In genomic region chr16:66512589-66513404, GRCh38 we compare ENCODE assay signal across 3 cellular contexts.
TF ChIP-seq lines count a peak whose summit lies in the region.

No MANE protein-coding gene starts in this region.

TF ChIP-seq in SK-N-SH, 30 proteins besides CTCF, POLR2A, EP300 and RAD21:
- TF ChIP-seq TCF12 (IDR thresholded peaks at IDR 0.05) (no peak), RXRA (IDR thresholded peaks at IDR 0.05; ENCODE audit: borderline replicate concordance, low read depth) (no peak), NRF1 (IDR thresholded peaks at IDR 0.05; ENCODE audit: low read depth, low read length) (no peak), NFIC (IDR thresholded peaks at IDR 0.05; ENCODE audit: borderline replicate concordance) (no peak), FOXJ3 (CRISPR knock-in tag; IDR thresholded peaks at IDR 0.05) (no peak), USF2 (IDR thresholded peaks at IDR 0.05; ENCODE audit: borderline replicate concordance, low read depth, low read length) (no peak), SIN3A (IDR thresholded peaks at IDR 0.05; ENCODE audit: borderline replicate concordance, low read depth, low read length) (no peak), RFX5 (IDR thresholded peaks at IDR 0.05; ENCODE audit: low read length) (no peak)
- TF ChIP-seq, protein P1, sequence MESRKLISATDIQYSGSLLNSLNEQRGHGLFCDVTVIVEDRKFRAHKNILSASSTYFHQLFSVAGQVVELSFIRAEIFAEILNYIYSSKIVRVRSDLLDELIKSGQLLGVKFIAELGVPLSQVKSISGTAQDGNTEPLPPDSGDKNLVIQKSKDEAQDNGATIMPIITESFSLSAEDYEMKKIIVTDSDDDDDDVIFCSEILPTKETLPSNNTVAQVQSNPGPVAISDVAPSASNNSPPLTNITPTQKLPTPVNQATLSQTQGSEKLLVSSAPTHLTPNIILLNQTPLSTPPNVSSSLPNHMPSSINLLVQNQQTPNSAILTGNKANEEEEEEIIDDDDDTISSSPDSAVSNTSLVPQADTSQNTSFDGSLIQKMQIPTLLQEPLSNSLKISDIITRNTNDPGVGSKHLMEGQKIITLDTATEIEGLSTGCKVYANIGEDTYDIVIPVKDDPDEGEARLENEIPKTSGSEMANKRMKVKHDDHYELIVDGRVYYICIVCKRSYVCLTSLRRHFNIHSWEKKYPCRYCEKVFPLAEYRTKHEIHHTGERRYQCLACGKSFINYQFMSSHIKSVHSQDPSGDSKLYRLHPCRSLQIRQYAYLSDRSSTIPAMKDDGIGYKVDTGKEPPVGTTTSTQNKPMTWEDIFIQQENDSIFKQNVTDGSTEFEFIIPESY (IDR thresholded peaks at IDR 0.05; ENCODE audit: borderline replicate concordance, low read depth) = no peak

TF ChIP-seq in SK-N-SH treated with all-trans-retinoic acid at 6 μM for 48 hours, 23 proteins besides CTCF, POLR2A, EP300 and RAD21:
- no peak for TF ChIP-seq ARNTL (CRISPR knock-in tag; IDR thresholded peaks at IDR 0.05; ENCODE audit: borderline replicate concordance, low read depth)
- no peak for TF ChIP-seq ZNF70 (CRISPR knock-in tag; IDR thresholded peaks at IDR 0.05)
- TF ChIP-seq, protein P2, sequence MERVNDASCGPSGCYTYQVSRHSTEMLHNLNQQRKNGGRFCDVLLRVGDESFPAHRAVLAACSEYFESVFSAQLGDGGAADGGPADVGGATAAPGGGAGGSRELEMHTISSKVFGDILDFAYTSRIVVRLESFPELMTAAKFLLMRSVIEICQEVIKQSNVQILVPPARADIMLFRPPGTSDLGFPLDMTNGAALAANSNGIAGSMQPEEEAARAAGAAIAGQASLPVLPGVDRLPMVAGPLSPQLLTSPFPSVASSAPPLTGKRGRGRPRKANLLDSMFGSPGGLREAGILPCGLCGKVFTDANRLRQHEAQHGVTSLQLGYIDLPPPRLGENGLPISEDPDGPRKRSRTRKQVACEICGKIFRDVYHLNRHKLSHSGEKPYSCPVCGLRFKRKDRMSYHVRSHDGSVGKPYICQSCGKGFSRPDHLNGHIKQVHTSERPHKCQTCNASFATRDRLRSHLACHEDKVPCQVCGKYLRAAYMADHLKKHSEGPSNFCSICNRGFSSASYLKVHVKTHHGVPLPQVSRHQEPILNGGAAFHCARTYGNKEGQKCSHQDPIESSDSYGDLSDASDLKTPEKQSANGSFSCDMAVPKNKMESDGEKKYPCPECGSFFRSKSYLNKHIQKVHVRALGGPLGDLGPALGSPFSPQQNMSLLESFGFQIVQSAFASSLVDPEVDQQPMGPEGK (CRISPR knock-in tag; IDR thresholded peaks at IDR 0.05; ENCODE audit: borderline replicate concordance) = no peak
- TF ChIP-seq, protein P3, sequence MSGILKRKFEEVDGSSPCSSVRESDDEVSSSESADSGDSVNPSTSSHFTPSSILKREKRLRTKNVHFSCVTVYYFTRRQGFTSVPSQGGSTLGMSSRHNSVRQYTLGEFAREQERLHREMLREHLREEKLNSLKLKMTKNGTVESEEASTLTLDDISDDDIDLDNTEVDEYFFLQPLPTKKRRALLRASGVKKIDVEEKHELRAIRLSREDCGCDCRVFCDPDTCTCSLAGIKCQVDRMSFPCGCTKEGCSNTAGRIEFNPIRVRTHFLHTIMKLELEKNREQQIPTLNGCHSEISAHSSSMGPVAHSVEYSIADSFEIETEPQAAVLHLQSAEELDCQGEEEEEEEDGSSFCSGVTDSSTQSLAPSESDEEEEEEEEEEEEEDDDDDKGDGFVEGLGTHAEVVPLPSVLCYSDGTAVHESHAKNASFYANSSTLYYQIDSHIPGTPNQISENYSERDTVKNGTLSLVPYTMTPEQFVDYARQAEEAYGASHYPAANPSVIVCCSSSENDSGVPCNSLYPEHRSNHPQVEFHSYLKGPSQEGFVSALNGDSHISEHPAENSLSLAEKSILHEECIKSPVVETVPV (CRISPR knock-in tag; IDR thresholded peaks at IDR 0.05) = no peak
- no peak for TF ChIP-seq ZNF565 (CRISPR knock-in tag; conservative IDR thresholded peaks at IDR 0.05; ENCODE audit: low read depth)
- TF ChIP-seq PPARA (CRISPR knock-in tag; IDR thresholded peaks at IDR 0.05; ENCODE audit: borderline replicate concordance) = no peak
- TF ChIP-seq ZFP3 (CRISPR knock-in tag; IDR thresholded peaks at IDR 0.05) = no peak
- no peak for TF ChIP-seq SNAI2 (CRISPR knock-in tag; IDR thresholded peaks at IDR 0.05)
- no peak for TF ChIP-seq TSHZ2 (CRISPR knock-in tag; IDR thresholded peaks at IDR 0.05)
- TF ChIP-seq TOX (CRISPR knock-in tag; IDR thresholded peaks at IDR 0.05; ENCODE audit: borderline replicate concordance) = no peak
- no peak for TF ChIP-seq TCF4 (CRISPR knock-in tag; IDR thresholded peaks at IDR 0.05; ENCODE audit: borderline replicate concordance)
- no peak for TF ChIP-seq ESRRG (CRISPR knock-in tag; IDR thresholded peaks at IDR 0.05)
- no peak for TF ChIP-seq ISL1 (CRISPR knock-in tag; IDR thresholded peaks at IDR 0.05)
- TF ChIP-seq ZNF8 (CRISPR knock-in tag; IDR thresholded peaks at IDR 0.05) = no peak
- TF ChIP-seq ZC3H10 (CRISPR knock-in tag; IDR thresholded peaks at IDR 0.05) = no peak

TF ChIP-seq in HepG2, 621 proteins besides CTCF, POLR2A, EP300 and RAD21 (continues in another document):
- TF ChIP-seq NONO (IDR thresholded peaks at IDR 0.05) (no peak), NONO (CRISPR knock-in tag; conservative IDR thresholded peaks at IDR 0.05) (no peak), PAWR (CRISPR knock-in tag; IDR thresholded peaks at IDR 0.05; ENCODE audit: borderline replicate concordance) (no peak), ZNF883 (CRISPR knock-in tag; IDR thresholded peaks at IDR 0.05; ENCODE audit: not compliant biosample characterization) (peak; percentile 16), AHR (CRISPR knock-in tag; IDR thresholded peaks at IDR 0.05) (no peak), TEAD3 (CRISPR knock-in tag; optimal IDR thresholded peaks at IDR 0.05; ENCODE audit: borderline replicate concordance) (peak; percentile 96), AHDC1 (CRISPR knock-in tag; IDR thresholded peaks at IDR 0.05; ENCODE audit: borderline replicate concordance) (no peak), ZNF367 (CRISPR knock-in tag; IDR thresholded peaks at IDR 0.05; ENCODE audit: borderline replicate concordance) (no peak), PPARG (CRISPR knock-in tag; conservative IDR thresholded peaks at IDR 0.05) (0 out of 2 replicates have a peak, but pooled peaks have one; percentile 45), ZNF777 (CRISPR knock-in tag; IDR thresholded peaks at IDR 0.05) (no peak), MTA3 (CRISPR knock-in tag; IDR thresholded peaks at IDR 0.05) (no peak), HDAC1 (CRISPR knock-in tag; IDR thresholded peaks at IDR 0.05) (peak; percentile 63), AKAP8 (CRISPR knock-in tag; IDR thresholded peaks at IDR 0.05) (no peak), KDM2A (CRISPR knock-in tag; IDR thresholded peaks at IDR 0.05; ENCODE audit: borderline replicate concordance, low read depth) (0 out of 2 replicates have a peak, but pooled peaks have one; percentile 5), KLF9 (CRISPR knock-in tag; IDR thresholded peaks at IDR 0.05; ENCODE audit: low read depth) (peak; percentile 34; the same call in 1 of the 2 replicates), FOXA3 (CRISPR knock-in tag; IDR thresholded peaks at IDR 0.05) (peak; percentile 91)
- TF ChIP-seq, protein P4, sequence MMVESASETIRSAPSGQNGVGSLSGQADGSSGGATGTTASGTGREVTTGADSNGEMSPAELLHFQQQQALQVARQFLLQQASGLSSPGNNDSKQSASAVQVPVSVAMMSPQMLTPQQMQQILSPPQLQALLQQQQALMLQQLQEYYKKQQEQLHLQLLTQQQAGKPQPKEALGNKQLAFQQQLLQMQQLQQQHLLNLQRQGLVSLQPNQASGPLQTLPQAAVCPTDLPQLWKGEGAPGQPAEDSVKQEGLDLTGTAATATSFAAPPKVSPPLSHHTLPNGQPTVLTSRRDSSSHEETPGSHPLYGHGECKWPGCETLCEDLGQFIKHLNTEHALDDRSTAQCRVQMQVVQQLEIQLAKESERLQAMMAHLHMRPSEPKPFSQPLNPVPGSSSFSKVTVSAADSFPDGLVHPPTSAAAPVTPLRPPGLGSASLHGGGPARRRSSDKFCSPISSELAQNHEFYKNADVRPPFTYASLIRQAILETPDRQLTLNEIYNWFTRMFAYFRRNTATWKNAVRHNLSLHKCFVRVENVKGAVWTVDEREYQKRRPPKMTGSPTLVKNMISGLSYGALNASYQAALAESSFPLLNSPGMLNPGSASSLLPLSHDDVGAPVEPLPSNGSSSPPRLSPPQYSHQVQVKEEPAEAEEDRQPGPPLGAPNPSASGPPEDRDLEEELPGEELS (CRISPR knock-in tag; IDR thresholded peaks at IDR 0.05) = peak; percentile 94
- TF ChIP-seq, protein P5, sequence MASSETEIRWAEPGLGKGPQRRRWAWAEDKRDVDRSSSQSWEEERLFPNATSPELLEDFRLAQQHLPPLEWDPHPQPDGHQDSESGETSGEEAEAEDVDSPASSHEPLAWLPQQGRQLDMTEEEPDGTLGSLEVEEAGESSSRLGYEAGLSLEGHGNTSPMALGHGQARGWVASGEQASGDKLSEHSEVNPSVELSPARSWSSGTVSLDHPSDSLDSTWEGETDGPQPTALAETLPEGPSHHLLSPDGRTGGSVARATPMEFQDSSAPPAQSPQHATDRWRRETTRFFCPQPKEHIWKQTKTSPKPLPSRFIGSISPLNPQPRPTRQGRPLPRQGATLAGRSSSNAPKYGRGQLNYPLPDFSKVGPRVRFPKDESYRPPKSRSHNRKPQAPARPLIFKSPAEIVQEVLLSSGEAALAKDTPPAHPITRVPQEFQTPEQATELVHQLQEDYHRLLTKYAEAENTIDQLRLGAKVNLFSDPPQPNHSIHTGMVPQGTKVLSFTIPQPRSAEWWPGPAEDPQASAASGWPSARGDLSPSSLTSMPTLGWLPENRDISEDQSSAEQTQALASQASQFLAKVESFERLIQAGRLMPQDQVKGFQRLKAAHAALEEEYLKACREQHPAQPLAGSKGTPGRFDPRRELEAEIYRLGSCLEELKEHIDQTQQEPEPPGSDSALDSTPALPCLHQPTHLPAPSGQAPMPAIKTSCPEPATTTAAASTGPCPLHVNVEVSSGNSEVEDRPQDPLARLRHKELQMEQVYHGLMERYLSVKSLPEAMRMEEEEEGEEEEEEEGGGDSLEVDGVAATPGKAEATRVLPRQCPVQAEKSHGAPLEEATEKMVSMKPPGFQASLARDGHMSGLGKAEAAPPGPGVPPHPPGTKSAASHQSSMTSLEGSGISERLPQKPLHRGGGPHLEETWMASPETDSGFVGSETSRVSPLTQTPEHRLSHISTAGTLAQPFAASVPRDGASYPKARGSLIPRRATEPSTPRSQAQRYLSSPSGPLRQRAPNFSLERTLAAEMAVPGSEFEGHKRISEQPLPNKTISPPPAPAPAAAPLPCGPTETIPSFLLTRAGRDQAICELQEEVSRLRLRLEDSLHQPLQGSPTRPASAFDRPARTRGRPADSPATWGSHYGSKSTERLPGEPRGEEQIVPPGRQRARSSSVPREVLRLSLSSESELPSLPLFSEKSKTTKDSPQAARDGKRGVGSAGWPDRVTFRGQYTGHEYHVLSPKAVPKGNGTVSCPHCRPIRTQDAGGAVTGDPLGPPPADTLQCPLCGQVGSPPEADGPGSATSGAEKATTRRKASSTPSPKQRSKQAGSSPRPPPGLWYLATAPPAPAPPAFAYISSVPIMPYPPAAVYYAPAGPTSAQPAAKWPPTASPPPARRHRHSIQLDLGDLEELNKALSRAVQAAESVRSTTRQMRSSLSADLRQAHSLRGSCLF (CRISPR knock-in tag; IDR thresholded peaks at IDR 0.05; ENCODE audit: borderline replicate concordance) = no peak
- TF ChIP-seq, protein P6, sequence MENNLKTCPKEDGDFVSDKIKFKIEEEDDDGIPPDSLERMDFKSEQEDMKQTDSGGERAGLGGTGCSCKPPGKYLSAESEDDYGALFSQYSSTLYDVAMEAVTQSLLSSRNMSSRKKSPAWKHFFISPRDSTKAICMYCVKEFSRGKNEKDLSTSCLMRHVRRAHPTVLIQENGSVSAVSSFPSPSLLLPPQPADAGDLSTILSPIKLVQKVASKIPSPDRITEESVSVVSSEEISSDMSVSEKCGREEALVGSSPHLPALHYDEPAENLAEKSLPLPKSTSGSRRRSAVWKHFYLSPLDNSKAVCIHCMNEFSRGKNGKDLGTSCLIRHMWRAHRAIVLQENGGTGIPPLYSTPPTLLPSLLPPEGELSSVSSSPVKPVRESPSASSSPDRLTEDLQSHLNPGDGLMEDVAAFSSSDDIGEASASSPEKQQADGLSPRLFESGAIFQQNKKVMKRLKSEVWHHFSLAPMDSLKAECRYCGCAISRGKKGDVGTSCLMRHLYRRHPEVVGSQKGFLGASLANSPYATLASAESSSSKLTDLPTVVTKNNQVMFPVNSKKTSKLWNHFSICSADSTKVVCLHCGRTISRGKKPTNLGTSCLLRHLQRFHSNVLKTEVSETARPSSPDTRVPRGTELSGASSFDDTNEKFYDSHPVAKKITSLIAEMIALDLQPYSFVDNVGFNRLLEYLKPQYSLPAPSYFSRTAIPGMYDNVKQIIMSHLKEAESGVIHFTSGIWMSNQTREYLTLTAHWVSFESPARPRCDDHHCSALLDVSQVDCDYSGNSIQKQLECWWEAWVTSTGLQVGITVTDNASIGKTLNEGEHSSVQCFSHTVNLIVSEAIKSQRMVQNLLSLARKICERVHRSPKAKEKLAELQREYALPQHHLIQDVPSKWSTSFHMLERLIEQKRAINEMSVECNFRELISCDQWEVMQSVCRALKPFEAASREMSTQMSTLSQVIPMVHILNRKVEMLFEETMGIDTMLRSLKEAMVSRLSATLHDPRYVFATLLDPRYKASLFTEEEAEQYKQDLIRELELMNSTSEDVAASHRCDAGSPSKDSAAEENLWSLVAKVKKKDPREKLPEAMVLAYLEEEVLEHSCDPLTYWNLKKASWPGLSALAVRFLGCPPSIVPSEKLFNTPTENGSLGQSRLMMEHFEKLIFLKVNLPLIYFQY (CRISPR knock-in tag; IDR thresholded peaks at IDR 0.05; ENCODE audit: borderline replicate concordance) = peak; percentile 26; the same call in 1 of the 2 replicates
